In genomic region chr12:95717336-95717928, GRCh38 we compare ENCODE assay signal across 12 cellular contexts.
"Had no signal": no experiment of that assay in that cellular context is flagged by ENCODE, and none has a peak within 500 bp of the region (broad histone marks: within the 10 kb centered on the region; RNA-seq: fewer than 3 reads in every experiment).

No MANE protein-coding gene starts in this region.

- H3K9me3 ChIP-seq: lower lobe of right lung had no signal

- H3K36me3 ChIP-seq: lower lobe of right lung had no signal

- H3K4me1 ChIP-seq: lower lobe of right lung, parathyroid adenoma had no signal

- H3K9me3 Mint-ChIP-seq: mesothelial cell of epicardium; T-helper 2 cell treated with Interferon-gamma antibody and Interleukin-4, amounts not matched to agents 5 μg/mL and 100 μg/mL, for 36 hours had no signal

- H3K27ac Mint-ChIP-seq: mesothelial cell of epicardium; T-helper 2 cell treated with Interferon-gamma antibody and Interleukin-4, amounts not matched to agents 5 μg/mL and 100 μg/mL, for 36 hours had no signal

- H3K36me3 Mint-ChIP-seq: mesothelial cell of epicardium had no signal

- DNase-seq: activated effector memory CD4-positive, alpha-beta T cell treated with Interleukin-2 at 50 U/mL for 16 hours; activated naive CD4-positive, alpha-beta T cell treated with anti-CD3 and anti-CD28 coated beads, Interleukin-2, amount 50 U/mL, for 16 hours; activated T-cell treated with anti-CD3 and anti-CD28 coated beads, Interleukin-2, amount 50 U/mL, for 1 hour; foreskin fibroblast; hypothalamus; left cardiac atrium; lower lobe of right lung; stimulated activated CD4-positive, alpha-beta T cell treated with anti-CD3 and anti-CD28 coated beads, Interleukin-12 subunit alpha, Interleukin-12 subunit beta, amount 100 ng/mL, for 4 hours; stimulated activated CD4-positive, alpha-beta T cell treated with anti-CD3 and anti-CD28 coated beads, Interleukin-2, amount 100 ng/mL, for 24 hours had no signal

- H3K4me3 ChIP-seq: lower lobe of right lung had no signal

- H3K27ac ChIP-seq: lower lobe of right lung, parathyroid adenoma had no signal

- H3K4me3 Mint-ChIP-seq: mesothelial cell of epicardium; T-helper 2 cell treated with Interferon-gamma antibody and Interleukin-4, amounts not matched to agents 5 μg/mL and 100 μg/mL, for 36 hours had no signal
